1 cellular context compared by ENCODE assay signal in genomic region chr4:11252149-11252548, GRCh38.
TF ChIP-seq lines count a peak whose summit lies in the region.

No MANE protein-coding gene starts in this region.

TF ChIP-seq in H1, 55 proteins besides CTCF, POLR2A, EP300 and RAD21 (continued from another document):
- TF ChIP-seq, protein P1, sequence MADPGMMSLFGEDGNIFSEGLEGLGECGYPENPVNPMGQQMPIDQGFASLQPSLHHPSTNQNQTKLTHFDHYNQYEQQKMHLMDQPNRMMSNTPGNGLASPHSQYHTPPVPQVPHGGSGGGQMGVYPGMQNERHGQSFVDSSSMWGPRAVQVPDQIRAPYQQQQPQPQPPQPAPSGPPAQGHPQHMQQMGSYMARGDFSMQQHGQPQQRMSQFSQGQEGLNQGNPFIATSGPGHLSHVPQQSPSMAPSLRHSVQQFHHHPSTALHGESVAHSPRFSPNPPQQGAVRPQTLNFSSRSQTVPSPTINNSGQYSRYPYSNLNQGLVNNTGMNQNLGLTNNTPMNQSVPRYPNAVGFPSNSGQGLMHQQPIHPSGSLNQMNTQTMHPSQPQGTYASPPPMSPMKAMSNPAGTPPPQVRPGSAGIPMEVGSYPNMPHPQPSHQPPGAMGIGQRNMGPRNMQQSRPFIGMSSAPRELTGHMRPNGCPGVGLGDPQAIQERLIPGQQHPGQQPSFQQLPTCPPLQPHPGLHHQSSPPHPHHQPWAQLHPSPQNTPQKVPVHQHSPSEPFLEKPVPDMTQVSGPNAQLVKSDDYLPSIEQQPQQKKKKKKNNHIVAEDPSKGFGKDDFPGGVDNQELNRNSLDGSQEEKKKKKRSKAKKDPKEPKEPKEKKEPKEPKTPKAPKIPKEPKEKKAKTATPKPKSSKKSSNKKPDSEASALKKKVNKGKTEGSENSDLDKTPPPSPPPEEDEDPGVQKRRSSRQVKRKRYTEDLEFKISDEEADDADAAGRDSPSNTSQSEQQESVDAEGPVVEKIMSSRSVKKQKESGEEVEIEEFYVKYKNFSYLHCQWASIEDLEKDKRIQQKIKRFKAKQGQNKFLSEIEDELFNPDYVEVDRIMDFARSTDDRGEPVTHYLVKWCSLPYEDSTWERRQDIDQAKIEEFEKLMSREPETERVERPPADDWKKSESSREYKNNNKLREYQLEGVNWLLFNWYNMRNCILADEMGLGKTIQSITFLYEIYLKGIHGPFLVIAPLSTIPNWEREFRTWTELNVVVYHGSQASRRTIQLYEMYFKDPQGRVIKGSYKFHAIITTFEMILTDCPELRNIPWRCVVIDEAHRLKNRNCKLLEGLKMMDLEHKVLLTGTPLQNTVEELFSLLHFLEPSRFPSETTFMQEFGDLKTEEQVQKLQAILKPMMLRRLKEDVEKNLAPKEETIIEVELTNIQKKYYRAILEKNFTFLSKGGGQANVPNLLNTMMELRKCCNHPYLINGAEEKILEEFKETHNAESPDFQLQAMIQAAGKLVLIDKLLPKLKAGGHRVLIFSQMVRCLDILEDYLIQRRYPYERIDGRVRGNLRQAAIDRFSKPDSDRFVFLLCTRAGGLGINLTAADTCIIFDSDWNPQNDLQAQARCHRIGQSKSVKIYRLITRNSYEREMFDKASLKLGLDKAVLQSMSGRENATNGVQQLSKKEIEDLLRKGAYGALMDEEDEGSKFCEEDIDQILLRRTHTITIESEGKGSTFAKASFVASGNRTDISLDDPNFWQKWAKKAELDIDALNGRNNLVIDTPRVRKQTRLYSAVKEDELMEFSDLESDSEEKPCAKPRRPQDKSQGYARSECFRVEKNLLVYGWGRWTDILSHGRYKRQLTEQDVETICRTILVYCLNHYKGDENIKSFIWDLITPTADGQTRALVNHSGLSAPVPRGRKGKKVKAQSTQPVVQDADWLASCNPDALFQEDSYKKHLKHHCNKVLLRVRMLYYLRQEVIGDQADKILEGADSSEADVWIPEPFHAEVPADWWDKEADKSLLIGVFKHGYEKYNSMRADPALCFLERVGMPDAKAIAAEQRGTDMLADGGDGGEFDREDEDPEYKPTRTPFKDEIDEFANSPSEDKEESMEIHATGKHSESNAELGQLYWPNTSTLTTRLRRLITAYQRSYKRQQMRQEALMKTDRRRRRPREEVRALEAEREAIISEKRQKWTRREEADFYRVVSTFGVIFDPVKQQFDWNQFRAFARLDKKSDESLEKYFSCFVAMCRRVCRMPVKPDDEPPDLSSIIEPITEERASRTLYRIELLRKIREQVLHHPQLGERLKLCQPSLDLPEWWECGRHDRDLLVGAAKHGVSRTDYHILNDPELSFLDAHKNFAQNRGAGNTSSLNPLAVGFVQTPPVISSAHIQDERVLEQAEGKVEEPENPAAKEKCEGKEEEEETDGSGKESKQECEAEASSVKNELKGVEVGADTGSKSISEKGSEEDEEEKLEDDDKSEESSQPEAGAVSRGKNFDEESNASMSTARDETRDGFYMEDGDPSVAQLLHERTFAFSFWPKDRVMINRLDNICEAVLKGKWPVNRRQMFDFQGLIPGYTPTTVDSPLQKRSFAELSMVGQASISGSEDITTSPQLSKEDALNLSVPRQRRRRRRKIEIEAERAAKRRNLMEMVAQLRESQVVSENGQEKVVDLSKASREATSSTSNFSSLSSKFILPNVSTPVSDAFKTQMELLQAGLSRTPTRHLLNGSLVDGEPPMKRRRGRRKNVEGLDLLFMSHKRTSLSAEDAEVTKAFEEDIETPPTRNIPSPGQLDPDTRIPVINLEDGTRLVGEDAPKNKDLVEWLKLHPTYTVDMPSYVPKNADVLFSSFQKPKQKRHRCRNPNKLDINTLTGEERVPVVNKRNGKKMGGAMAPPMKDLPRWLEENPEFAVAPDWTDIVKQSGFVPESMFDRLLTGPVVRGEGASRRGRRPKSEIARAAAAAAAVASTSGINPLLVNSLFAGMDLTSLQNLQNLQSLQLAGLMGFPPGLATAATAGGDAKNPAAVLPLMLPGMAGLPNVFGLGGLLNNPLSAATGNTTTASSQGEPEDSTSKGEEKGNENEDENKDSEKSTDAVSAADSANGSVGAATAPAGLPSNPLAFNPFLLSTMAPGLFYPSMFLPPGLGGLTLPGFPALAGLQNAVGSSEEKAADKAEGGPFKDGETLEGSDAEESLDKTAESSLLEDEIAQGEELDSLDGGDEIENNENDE (IDR thresholded peaks at IDR 0.05; ENCODE audit: insufficient replicate concordance, low read length): no peak
- TF ChIP-seq CTBP2 (IDR thresholded peaks at IDR 0.05; ENCODE audit: borderline replicate concordance, insufficient read depth, insufficient read length, low read length) (no peak), HDAC2 (IDR thresholded peaks at IDR 0.05; ENCODE audit: borderline replicate concordance in 1 of 2, low read depth in 2 of 2, low read length in 2 of 2) (no peak)
